In the genomic region with DNA sequence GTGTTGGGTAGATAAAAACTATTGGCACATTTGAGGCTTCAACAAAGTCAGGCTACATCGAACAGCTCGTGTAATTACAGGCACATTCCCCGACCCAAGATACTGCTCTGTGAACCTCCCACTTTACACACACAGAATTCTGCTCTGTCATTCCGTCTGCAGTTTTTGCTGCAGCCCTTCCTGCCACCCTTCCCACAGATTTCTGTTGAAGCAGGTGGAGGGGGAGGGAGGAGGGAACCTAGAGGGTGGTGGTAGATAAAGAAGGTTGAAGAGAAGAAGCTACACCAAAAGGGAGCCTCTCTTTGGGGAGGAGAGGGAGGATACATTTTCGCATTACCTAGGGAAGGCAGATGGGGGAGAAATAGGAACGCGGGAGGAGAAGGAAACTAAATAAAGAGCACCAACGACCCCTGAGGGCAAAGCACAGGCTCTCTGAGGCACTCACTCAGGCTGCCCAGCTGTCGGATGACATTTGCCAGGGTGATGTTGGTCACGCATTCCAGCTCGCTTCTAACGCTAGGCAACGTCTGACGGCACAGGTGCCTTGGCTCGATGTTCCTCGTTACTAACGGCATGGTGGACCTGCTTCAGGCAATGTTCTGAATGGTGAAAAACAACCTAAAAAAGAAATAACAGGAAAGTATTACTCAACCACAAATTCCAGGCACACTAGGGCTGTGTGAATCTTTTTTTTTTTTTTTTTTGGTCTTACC, we compare ENCODE assay signal across 1 cellular context.
TF ChIP-seq lines count a peak whose summit lies in the region.

No MANE protein-coding gene starts in this region.

TF ChIP-seq in K562, 482 proteins besides CTCF, POLR2A, EP300 and RAD21 (continued from another document):
- TF ChIP-seq, protein P1, sequence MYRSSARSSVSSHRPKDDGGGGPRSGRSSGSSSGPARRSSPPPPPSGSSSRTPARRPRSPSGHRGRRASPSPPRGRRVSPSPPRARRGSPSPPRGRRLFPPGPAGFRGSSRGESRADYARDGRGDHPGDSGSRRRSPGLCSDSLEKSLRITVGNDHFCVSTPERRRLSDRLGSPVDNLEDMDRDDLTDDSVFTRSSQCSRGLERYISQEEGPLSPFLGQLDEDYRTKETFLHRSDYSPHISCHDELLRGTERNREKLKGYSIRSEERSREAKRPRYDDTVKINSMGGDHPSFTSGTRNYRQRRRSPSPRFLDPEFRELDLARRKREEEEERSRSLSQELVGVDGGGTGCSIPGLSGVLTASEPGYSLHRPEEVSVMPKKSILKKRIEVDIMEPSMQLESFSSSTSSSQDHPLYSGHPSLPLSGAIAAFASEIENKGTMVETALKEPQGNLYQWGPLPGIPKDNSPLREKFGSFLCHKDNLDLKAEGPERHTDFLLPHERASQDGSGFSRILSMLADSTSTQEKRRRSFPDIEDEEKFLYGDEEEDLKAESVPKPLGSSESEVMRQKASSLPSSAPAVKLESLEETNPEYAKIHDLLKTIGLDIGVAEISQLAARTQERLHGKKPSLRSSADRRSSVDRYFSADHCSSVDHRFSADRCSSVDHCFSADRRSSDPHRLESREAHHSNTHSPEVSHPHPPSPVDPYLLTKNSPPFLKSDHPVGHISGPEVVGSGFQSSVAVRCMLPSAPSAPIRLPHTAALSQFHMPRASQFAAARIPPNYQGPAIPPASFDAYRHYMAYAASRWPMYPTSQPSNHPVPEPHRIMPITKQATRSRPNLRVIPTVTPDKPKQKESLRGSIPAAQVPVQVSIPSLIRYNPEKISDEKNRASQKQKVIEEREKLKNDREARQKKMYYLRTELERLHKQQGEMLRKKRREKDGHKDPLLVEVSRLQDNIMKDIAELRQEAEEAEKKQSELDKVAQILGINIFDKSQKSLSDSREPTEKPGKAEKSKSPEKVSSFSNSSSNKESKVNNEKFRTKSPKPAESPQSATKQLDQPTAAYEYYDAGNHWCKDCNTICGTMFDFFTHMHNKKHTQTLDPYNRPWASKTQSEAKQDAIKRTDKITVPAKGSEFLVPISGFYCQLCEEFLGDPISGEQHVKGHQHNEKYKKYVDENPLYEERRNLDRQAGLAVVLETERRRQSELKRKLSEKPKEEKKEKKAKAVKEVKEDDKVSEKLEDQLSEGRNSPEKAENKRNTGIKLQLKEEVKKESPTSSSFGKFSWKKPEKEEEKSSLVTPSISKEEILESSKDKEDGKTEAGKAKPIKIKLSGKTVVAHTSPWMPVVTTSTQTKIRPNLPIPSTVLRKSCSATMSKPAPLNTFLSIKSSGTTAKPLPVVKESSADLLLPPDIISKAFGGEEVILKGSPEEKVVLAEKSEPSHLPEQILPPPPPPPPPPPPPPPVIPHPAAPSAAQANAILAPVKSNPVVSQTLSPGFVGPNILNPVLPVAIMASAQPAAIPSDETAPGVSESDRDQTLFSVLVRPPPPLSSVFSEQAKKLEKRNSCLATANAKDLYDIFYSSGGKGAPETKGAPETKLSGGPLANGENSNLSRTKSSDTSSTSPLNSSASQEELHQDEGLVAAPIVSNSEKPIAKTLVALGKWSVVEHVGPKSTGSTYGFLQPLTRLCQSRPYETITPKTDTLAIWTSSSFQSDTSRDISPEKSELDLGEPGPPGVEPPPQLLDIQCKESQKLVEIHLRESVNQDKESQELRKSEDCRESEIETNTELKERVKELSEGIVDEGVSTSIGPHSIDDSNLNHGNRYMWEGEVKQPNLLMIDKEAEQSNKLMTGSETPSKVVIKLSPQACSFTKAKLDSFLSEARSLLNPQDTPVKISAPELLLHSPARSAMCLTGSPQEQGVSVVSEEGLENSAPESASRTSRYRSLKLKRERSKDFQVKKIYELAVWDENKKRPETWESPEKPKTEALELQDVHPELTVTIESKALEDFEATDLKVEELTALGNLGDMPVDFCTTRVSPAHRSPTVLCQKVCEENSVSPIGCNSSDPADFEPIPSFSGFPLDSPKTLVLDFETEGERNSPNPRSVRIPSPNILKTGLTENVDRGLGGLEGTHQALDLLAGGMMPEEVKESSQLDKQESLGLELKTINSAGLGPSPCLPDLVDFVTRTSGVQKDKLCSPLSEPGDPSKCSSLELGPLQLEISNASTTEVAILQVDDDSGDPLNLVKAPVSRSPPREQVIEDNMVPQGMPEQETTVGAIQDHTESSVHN (IDR thresholded peaks at IDR 0.05; ENCODE audit: borderline replicate concordance in 1 of 2, low read depth in 1 of 2), result no peak
- no peak for TF ChIP-seq ZC3H4 (CRISPR knock-in tag; IDR thresholded peaks at IDR 0.05; ENCODE audit: borderline replicate concordance)
- TF ChIP-seq, protein P2, sequence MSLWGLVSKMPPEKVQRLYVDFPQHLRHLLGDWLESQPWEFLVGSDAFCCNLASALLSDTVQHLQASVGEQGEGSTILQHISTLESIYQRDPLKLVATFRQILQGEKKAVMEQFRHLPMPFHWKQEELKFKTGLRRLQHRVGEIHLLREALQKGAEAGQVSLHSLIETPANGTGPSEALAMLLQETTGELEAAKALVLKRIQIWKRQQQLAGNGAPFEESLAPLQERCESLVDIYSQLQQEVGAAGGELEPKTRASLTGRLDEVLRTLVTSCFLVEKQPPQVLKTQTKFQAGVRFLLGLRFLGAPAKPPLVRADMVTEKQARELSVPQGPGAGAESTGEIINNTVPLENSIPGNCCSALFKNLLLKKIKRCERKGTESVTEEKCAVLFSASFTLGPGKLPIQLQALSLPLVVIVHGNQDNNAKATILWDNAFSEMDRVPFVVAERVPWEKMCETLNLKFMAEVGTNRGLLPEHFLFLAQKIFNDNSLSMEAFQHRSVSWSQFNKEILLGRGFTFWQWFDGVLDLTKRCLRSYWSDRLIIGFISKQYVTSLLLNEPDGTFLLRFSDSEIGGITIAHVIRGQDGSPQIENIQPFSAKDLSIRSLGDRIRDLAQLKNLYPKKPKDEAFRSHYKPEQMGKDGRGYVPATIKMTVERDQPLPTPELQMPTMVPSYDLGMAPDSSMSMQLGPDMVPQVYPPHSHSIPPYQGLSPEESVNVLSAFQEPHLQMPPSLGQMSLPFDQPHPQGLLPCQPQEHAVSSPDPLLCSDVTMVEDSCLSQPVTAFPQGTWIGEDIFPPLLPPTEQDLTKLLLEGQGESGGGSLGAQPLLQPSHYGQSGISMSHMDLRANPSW (CRISPR knock-in tag; IDR thresholded peaks at IDR 0.05), result no peak
- peak; percentile 67 for TF ChIP-seq ETV1 (tag; conservative IDR thresholded peaks at IDR 0.05; ENCODE audit: low read depth)
- TF ChIP-seq ZFP91 (CRISPR knock-in tag; IDR thresholded peaks at IDR 0.05), result peak; percentile 61; the same call in 1 of the 2 replicates
TF ChIP-seq in K562: peak in this region for 136.
